ENCODE assay signal across 1 cellular context in the genomic region with DNA sequence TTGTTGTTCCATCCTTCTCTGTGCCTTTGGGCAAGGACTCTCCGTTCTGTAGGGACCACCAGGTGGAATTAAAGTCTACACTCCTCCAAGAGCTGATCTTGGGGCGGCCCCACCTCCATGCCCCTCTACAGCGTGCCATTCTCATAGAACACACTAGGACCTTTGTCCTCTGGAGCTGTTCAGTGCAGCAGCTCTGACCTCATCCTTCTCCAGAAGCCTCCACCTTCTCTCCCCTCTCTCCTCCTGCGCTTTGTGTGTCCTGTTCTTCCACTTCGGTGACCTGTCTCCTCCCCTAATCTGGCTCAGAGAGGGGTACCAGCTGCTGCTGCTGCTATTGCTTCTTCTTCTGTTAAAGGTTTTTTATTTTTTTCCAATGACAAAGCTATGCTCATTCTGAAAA.
TF ChIP-seq lines count a peak whose summit lies in the region.

No MANE protein-coding gene starts in this region.

TF ChIP-seq in K562, 482 proteins besides CTCF, POLR2A, EP300 and RAD21 (continued from another document):
- TF ChIP-seq, protein P1, sequence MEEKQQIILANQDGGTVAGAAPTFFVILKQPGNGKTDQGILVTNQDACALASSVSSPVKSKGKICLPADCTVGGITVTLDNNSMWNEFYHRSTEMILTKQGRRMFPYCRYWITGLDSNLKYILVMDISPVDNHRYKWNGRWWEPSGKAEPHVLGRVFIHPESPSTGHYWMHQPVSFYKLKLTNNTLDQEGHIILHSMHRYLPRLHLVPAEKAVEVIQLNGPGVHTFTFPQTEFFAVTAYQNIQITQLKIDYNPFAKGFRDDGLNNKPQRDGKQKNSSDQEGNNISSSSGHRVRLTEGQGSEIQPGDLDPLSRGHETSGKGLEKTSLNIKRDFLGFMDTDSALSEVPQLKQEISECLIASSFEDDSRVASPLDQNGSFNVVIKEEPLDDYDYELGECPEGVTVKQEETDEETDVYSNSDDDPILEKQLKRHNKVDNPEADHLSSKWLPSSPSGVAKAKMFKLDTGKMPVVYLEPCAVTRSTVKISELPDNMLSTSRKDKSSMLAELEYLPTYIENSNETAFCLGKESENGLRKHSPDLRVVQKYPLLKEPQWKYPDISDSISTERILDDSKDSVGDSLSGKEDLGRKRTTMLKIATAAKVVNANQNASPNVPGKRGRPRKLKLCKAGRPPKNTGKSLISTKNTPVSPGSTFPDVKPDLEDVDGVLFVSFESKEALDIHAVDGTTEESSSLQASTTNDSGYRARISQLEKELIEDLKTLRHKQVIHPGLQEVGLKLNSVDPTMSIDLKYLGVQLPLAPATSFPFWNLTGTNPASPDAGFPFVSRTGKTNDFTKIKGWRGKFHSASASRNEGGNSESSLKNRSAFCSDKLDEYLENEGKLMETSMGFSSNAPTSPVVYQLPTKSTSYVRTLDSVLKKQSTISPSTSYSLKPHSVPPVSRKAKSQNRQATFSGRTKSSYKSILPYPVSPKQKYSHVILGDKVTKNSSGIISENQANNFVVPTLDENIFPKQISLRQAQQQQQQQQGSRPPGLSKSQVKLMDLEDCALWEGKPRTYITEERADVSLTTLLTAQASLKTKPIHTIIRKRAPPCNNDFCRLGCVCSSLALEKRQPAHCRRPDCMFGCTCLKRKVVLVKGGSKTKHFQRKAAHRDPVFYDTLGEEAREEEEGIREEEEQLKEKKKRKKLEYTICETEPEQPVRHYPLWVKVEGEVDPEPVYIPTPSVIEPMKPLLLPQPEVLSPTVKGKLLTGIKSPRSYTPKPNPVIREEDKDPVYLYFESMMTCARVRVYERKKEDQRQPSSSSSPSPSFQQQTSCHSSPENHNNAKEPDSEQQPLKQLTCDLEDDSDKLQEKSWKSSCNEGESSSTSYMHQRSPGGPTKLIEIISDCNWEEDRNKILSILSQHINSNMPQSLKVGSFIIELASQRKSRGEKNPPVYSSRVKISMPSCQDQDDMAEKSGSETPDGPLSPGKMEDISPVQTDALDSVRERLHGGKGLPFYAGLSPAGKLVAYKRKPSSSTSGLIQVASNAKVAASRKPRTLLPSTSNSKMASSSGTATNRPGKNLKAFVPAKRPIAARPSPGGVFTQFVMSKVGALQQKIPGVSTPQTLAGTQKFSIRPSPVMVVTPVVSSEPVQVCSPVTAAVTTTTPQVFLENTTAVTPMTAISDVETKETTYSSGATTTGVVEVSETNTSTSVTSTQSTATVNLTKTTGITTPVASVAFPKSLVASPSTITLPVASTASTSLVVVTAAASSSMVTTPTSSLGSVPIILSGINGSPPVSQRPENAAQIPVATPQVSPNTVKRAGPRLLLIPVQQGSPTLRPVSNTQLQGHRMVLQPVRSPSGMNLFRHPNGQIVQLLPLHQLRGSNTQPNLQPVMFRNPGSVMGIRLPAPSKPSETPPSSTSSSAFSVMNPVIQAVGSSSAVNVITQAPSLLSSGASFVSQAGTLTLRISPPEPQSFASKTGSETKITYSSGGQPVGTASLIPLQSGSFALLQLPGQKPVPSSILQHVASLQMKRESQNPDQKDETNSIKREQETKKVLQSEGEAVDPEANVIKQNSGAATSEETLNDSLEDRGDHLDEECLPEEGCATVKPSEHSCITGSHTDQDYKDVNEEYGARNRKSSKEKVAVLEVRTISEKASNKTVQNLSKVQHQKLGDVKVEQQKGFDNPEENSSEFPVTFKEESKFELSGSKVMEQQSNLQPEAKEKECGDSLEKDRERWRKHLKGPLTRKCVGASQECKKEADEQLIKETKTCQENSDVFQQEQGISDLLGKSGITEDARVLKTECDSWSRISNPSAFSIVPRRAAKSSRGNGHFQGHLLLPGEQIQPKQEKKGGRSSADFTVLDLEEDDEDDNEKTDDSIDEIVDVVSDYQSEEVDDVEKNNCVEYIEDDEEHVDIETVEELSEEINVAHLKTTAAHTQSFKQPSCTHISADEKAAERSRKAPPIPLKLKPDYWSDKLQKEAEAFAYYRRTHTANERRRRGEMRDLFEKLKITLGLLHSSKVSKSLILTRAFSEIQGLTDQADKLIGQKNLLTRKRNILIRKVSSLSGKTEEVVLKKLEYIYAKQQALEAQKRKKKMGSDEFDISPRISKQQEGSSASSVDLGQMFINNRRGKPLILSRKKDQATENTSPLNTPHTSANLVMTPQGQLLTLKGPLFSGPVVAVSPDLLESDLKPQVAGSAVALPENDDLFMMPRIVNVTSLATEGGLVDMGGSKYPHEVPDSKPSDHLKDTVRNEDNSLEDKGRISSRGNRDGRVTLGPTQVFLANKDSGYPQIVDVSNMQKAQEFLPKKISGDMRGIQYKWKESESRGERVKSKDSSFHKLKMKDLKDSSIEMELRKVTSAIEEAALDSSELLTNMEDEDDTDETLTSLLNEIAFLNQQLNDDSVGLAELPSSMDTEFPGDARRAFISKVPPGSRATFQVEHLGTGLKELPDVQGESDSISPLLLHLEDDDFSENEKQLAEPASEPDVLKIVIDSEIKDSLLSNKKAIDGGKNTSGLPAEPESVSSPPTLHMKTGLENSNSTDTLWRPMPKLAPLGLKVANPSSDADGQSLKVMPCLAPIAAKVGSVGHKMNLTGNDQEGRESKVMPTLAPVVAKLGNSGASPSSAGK (IDR thresholded peaks at IDR 0.05) = no peak
- TF ChIP-seq CREB1 (IDR thresholded peaks at IDR 0.05) (no peak), CREB1 (CRISPR knock-in tag; IDR thresholded peaks at IDR 0.05) (no peak)
- TF ChIP-seq, protein P2, sequence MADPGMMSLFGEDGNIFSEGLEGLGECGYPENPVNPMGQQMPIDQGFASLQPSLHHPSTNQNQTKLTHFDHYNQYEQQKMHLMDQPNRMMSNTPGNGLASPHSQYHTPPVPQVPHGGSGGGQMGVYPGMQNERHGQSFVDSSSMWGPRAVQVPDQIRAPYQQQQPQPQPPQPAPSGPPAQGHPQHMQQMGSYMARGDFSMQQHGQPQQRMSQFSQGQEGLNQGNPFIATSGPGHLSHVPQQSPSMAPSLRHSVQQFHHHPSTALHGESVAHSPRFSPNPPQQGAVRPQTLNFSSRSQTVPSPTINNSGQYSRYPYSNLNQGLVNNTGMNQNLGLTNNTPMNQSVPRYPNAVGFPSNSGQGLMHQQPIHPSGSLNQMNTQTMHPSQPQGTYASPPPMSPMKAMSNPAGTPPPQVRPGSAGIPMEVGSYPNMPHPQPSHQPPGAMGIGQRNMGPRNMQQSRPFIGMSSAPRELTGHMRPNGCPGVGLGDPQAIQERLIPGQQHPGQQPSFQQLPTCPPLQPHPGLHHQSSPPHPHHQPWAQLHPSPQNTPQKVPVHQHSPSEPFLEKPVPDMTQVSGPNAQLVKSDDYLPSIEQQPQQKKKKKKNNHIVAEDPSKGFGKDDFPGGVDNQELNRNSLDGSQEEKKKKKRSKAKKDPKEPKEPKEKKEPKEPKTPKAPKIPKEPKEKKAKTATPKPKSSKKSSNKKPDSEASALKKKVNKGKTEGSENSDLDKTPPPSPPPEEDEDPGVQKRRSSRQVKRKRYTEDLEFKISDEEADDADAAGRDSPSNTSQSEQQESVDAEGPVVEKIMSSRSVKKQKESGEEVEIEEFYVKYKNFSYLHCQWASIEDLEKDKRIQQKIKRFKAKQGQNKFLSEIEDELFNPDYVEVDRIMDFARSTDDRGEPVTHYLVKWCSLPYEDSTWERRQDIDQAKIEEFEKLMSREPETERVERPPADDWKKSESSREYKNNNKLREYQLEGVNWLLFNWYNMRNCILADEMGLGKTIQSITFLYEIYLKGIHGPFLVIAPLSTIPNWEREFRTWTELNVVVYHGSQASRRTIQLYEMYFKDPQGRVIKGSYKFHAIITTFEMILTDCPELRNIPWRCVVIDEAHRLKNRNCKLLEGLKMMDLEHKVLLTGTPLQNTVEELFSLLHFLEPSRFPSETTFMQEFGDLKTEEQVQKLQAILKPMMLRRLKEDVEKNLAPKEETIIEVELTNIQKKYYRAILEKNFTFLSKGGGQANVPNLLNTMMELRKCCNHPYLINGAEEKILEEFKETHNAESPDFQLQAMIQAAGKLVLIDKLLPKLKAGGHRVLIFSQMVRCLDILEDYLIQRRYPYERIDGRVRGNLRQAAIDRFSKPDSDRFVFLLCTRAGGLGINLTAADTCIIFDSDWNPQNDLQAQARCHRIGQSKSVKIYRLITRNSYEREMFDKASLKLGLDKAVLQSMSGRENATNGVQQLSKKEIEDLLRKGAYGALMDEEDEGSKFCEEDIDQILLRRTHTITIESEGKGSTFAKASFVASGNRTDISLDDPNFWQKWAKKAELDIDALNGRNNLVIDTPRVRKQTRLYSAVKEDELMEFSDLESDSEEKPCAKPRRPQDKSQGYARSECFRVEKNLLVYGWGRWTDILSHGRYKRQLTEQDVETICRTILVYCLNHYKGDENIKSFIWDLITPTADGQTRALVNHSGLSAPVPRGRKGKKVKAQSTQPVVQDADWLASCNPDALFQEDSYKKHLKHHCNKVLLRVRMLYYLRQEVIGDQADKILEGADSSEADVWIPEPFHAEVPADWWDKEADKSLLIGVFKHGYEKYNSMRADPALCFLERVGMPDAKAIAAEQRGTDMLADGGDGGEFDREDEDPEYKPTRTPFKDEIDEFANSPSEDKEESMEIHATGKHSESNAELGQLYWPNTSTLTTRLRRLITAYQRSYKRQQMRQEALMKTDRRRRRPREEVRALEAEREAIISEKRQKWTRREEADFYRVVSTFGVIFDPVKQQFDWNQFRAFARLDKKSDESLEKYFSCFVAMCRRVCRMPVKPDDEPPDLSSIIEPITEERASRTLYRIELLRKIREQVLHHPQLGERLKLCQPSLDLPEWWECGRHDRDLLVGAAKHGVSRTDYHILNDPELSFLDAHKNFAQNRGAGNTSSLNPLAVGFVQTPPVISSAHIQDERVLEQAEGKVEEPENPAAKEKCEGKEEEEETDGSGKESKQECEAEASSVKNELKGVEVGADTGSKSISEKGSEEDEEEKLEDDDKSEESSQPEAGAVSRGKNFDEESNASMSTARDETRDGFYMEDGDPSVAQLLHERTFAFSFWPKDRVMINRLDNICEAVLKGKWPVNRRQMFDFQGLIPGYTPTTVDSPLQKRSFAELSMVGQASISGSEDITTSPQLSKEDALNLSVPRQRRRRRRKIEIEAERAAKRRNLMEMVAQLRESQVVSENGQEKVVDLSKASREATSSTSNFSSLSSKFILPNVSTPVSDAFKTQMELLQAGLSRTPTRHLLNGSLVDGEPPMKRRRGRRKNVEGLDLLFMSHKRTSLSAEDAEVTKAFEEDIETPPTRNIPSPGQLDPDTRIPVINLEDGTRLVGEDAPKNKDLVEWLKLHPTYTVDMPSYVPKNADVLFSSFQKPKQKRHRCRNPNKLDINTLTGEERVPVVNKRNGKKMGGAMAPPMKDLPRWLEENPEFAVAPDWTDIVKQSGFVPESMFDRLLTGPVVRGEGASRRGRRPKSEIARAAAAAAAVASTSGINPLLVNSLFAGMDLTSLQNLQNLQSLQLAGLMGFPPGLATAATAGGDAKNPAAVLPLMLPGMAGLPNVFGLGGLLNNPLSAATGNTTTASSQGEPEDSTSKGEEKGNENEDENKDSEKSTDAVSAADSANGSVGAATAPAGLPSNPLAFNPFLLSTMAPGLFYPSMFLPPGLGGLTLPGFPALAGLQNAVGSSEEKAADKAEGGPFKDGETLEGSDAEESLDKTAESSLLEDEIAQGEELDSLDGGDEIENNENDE (IDR thresholded peaks at IDR 0.05; ENCODE audit: low read depth, low read length) = no peak
